In genomic region chr3:124351430-124352142, GRCh38 we compare ENCODE assay signal across 9 cellular contexts.
DNase-seq lines count a peak whose midpoint lies in the region; ATAC-seq and TF ChIP-seq lines count a peak whose summit lies in the region.
"Had no signal": no experiment of that assay in that cellular context is flagged by ENCODE, and none has a peak within 500 bp of the region (broad histone marks: within the 10 kb centered on the region; RNA-seq: fewer than 3 reads in every experiment).

No MANE protein-coding gene starts in this region.

- H2BK12ac ChIP-seq in H9 (ENCODE audit: insufficient read length, low read depth, low read length), result no peak overlapping the region

- no CpG with 5 or more reads among the region's 4 CpGs for WGBS in H9 (ENCODE audit: extremely low coverage, insufficient read length, low lambda C conversion rate)

- H3K9me3 ChIP-seq in H9 (ENCODE audit: control insufficient read depth, low read depth, low read length), result no peaks in the 10 kb centered on the region

- no peak overlapping the region for H3K27ac ChIP-seq in H9 (ENCODE audit: insufficient read length, low read depth, low read length)
- H3K27ac ChIP-seq: epithelial cell of prostate had no signal

- peaks cover 0 to 1% (median 0%) of the 10 kb centered on the region in 3 experiments; a peak in 1 of 7 replicates for H3K36me3 Mint-ChIP-seq in H9 (ENCODE audit: insufficient read depth in 1 of 3, low read depth in 3 of 3)
- H3K36me3 Mint-ChIP-seq in activated T-helper 17 cell treated with anti-CD3 and anti-CD28 coated beads, Interleukin-2, amount 50 U/mL, for 72 hours (ENCODE audit: low read depth), result no peaks in the 10 kb centered on the region

- H2BK120ac ChIP-seq in H9 (ENCODE audit: low read depth, low read length, poor library complexity, severe bottlenecking), result no peak overlapping the region

- no peak overlapping the region for H4K91ac ChIP-seq in H9 (ENCODE audit: insufficient read length, low read depth, low read length)

- H4K8ac ChIP-seq in H9 (replicated peaks; ENCODE audit: insufficient read length, low read depth, low read length), result no peak overlapping the region

- no peak overlapping the region for H3K23ac ChIP-seq in H9 (ENCODE audit: insufficient read length, low read depth, low read length)

- no peak overlapping the region for H2BK5ac ChIP-seq in H9 (ENCODE audit: insufficient read length, low read length)

- no peak overlapping the region for H3K14ac ChIP-seq in H9 (ENCODE audit: insufficient read depth, low read length)

- no peak overlapping the region for H3K4me2 ChIP-seq in H9 (ENCODE audit: insufficient read depth, insufficient read length, low read length)

- no peaks in the 10 kb centered on the region for H3K27me3 ChIP-seq in H9 (ENCODE audit: insufficient read depth, low read length)

- no peak overlapping the region for H3K18ac ChIP-seq in H9 (ENCODE audit: insufficient read length, low read depth, low read length)

- no peaks in the 10 kb centered on the region for H3K4me1 ChIP-seq in H9 (ENCODE audit: insufficient read depth, low read length)

- H2AK5ac ChIP-seq in H9 (ENCODE audit: insufficient read length, low read length), result no peak overlapping the region

- no peaks in the 10 kb centered on the region for H3K79me2 ChIP-seq in H9 (ENCODE audit: insufficient read depth, low read length)

- TF ChIP-seq CTCF in H9 (conservative IDR thresholded peaks at IDR 0.05), result peak; percentile 82

- 0 out of 5 replicates have a peak, but pooled peaks cover 0 to 1% of the 10 kb centered on the region in 2 experiments for H3K9me3 Mint-ChIP-seq in H9
- H3K9me3 Mint-ChIP-seq in activated T-helper 17 cell treated with anti-CD3 and anti-CD28 coated beads, Interleukin-2, amount 50 U/mL, for 72 hours, result no peaks in the 10 kb centered on the region

- peak; percentile 83 for DNase-seq in AG20443 (ENCODE audit: low spot score)
- DNase-seq in H9, result peak; percentile 58
- peak; percentile 48 for DNase-seq in NCI-H460 (ENCODE audit: extremely low read depth, low read depth)
- peak; percentile 39 for DNase-seq in cerebellar cortex (ENCODE audit: low spot score)
- DNase-seq in kidney tubule cell (ENCODE audit: low spot score), result peak; percentile 76
- DNase-seq in OCI-M2 (lab: John Stamatoyannopoulos, UW; ENCODE audit: unreplicated experiment), result no peak

- no peaks in the 10 kb centered on the region; the same call in 1 of the 2 replicates for H3K27me3 Mint-ChIP-seq in H9 (ENCODE audit: low read depth)
- H3K27me3 Mint-ChIP-seq in activated T-helper 17 cell treated with anti-CD3 and anti-CD28 coated beads, Interleukin-2, amount 50 U/mL, for 72 hours, result peaks cover 12% of the 10 kb centered on the region

- ATAC-seq in activated T-helper 17 cell treated with anti-CD3 and anti-CD28 coated beads, Interleukin-2, amount 50 U/mL, for 72 hours (replicated peaks), result no peak
- no peak for ATAC-seq in GM21381 (IDR thresholded peaks at IDR 0.05; ENCODE audit: unreplicated experiment)

- H4K5ac ChIP-seq in H9 (ENCODE audit: insufficient read length, low read depth, low read length), result no peak overlapping the region

- H3K9ac ChIP-seq in H9 (ENCODE audit: extremely low read depth, insufficient read length, low read length), result no peak overlapping the region

- H3K79me1 ChIP-seq in H9 (ENCODE audit: insufficient read depth, low read depth, low read length, poor library complexity, severe bottlenecking), result no peaks in the 10 kb centered on the region

- no peak overlapping the region for H3K4me3 Mint-ChIP-seq in H9
- no peak overlapping the region for H3K4me3 Mint-ChIP-seq in activated T-helper 17 cell treated with anti-CD3 and anti-CD28 coated beads, Interleukin-2, amount 50 U/mL, for 72 hours

- H4K20me1 ChIP-seq in H9 (ENCODE audit: control insufficient read depth, insufficient read depth, insufficient read length), result no peaks in the 10 kb centered on the region

- H3K27ac Mint-ChIP-seq in H9, result no peak overlapping the region
- no peak overlapping the region for H3K27ac Mint-ChIP-seq in activated T-helper 17 cell treated with anti-CD3 and anti-CD28 coated beads, Interleukin-2, amount 50 U/mL, for 72 hours

- H2AFZ ChIP-seq in H9 (ENCODE audit: low read length), result no peak overlapping the region

- H3T11ph ChIP-seq in H9 (ENCODE audit: low read length), result no peak overlapping the region

- no peak overlapping the region for H3K56ac ChIP-seq in H9 (ENCODE audit: insufficient read length, low read depth, low read length)

- no peaks in the 10 kb centered on the region for H3K23me2 ChIP-seq in H9 (ENCODE audit: insufficient read length, low read depth, low read length, poor library complexity, severe bottlenecking)

- peaks cover 0 to 5% of the 10 kb centered on the region in 2 experiments; a peak in 1 of 4 replicates for H3K4me1 Mint-ChIP-seq in H9
- H3K4me1 Mint-ChIP-seq in activated T-helper 17 cell treated with anti-CD3 and anti-CD28 coated beads, Interleukin-2, amount 50 U/mL, for 72 hours, result no peaks in the 10 kb centered on the region

- no peak overlapping the region for H2BK20ac ChIP-seq in H9 (ENCODE audit: low read depth, low read length, poor library complexity, severe bottlenecking)

- H3K4ac ChIP-seq in H9 (ENCODE audit: low read depth, low read length), result no peak overlapping the region

- no peak overlapping the region for H2BK15ac ChIP-seq in H9 (ENCODE audit: low read depth, low read length)
